Comparison of ENCODE assay signal across 8 cellular contexts in genomic region chr16:11224096-11224893, GRCh38. TPM values are rescaled to one million over a fixed set of nuclear protein-coding genes. Genes with fewer than 3 reads are reported as not detected.
DNase-seq lines count a peak whose midpoint lies in the region; ATAC-seq, FAIRE-seq and TF ChIP-seq lines count a peak whose summit lies in the region.

No MANE protein-coding gene starts in this region.

- peak overlapping the region in 1 of 2 donors; percentile 18 for H3K9ac ChIP-seq in duodenal mucosa (ENCODE audit: low read depth in 1 of 2, low read length in 2 of 2)

- WGBS in pancreas, 2 donors: 69 to 77% methylated on average over 24 of the region's 24 CpGs

- no peak for TF ChIP-seq POLR2A in vagina (IDR thresholded peaks at IDR 0.05)

- no peak overlapping the region for H3K4me3 ChIP-seq in duodenal mucosa (ENCODE audit: low read depth in 1 of 2, low read length in 2 of 2)
- no peak overlapping the region for H3K4me3 ChIP-seq in pancreas
- H3K4me3 ChIP-seq in vagina: no peak overlapping the region

- peaks cover 15 to 16% of the 10 kb centered on the region in 2 donors for H3K4me1 ChIP-seq in duodenal mucosa (ENCODE audit: control insufficient read depth in 1 of 2, insufficient read depth in 2 of 2, low read length in 2 of 2)
- no peaks in the 10 kb centered on the region for H3K4me1 ChIP-seq in pancreas
- peaks cover 17% of the 10 kb centered on the region for H3K4me1 ChIP-seq in vagina

- H3K9me3 ChIP-seq in duodenal mucosa (ENCODE audit: control insufficient read depth in 1 of 2, low read length in 2 of 2) (no peaks in the 10 kb centered on the region), pancreas (no peaks in the 10 kb centered on the region), vagina (no peaks in the 10 kb centered on the region)

- H3K27me3 ChIP-seq in duodenal mucosa (ENCODE audit: control insufficient read depth in 1 of 2, insufficient read depth in 2 of 2, low read length in 2 of 2) (no peaks in the 10 kb centered on the region), pancreas (no peaks in the 10 kb centered on the region), vagina (no peaks in the 10 kb centered on the region)

- no peak for FAIRE-seq in pancreas (lab: Jason Lieb, UNC)

- TF ChIP-seq CTCF in GM10266 (IDR thresholded peaks at IDR 0.05; ENCODE audit: control insufficient read depth, insufficient read depth, low read depth, missing control alignments) (no peak), pancreas (IDR thresholded peaks at IDR 0.05) (no peak), vagina (IDR thresholded peaks at IDR 0.05) (no peak)

- H3K36me3 ChIP-seq in duodenal mucosa (ENCODE audit: control insufficient read depth in 1 of 2, insufficient read depth in 2 of 2, low read length in 2 of 2) (no peaks in the 10 kb centered on the region), pancreas (no peaks in the 10 kb centered on the region), vagina (no peaks in the 10 kb centered on the region)

- DNase-seq in GM10266 (ENCODE audit: extremely low spot score) (peak; percentile 78), pancreas (no peak), vagina (ENCODE audit: extremely low spot score in 2 of 2) (no peak), cortex of kidney (lab: John Stamatoyannopoulos, UW) (no peak), NCI-H2171 treated with DMSO at 0.1 percent for 48 hours (lab: John Stamatoyannopoulos, UW) (no peak)
- peak; percentile 15 for DNase-seq in activated CD4-positive, CD25-positive, alpha-beta regulatory T cell treated with anti-CD3 and anti-CD28 coated beads, Interleukin-2, amount 50 U/mL, for 16 hours (ENCODE audit: low read depth, low spot score)

- peak; percentile 68 for ATAC-seq in HG03108 (IDR thresholded peaks at IDR 0.05; ENCODE audit: unreplicated experiment)
- peak in 3 of 4 donors; percentile 67 to 85 (median 78) for ATAC-seq in pancreas

- intact Hi-C loops in pancreas (cut with DNase I) (no loop called here), vagina (cut with DNase I) (no loop called here)

- H3K27ac ChIP-seq in duodenal mucosa (ENCODE audit: low read depth, low read length): peak overlapping the region; percentile 11
- H3K27ac ChIP-seq in pancreas: no peak overlapping the region
- peak overlapping the region; percentile 61 for H3K27ac ChIP-seq in vagina

RNA-seq across cellular contexts. Expression of gene SOCS1, which starts 31.7 kb away (rescaled TPM):
- total RNA-seq in pancreas (1 to 10 TPM; 1.3 to 7.9 (median 1.8) TPM), vagina (22.1 TPM)
- polyA plus RNA-seq in pancreas: 1 to 10 TPM; 4.6 to 5.7 TPM

RNA-seq across cellular contexts. Expression of gene TNP2, which starts 44.8 kb away (rescaled TPM):
- total RNA-seq in pancreas: not detected
- polyA plus RNA-seq in pancreas: not detected
- not detected for total RNA-seq in vagina

RNA-seq across cellular contexts. Expression of gene PRM3, which starts 49.1 kb away (rescaled TPM):
- total RNA-seq in pancreas (not detected), vagina (not detected)
- polyA plus RNA-seq in pancreas: not detected

RNA-seq across cellular contexts. Expression of gene PRM2, which starts 52.0 kb away (rescaled TPM):
- total RNA-seq in pancreas (not detected), vagina (not detected)
- not detected for polyA plus RNA-seq in pancreas

RNA-seq across cellular contexts. Expression of gene PRM1, which starts 56.8 kb away (rescaled TPM):
- total RNA-seq in pancreas (not detected), vagina (not detected)
- not detected for polyA plus RNA-seq in pancreas

Comparison
In these comparisons a context has a peak if more than half of its experiments do, and no peak if none do; other contexts are left out.
1. DNase-seq: peak in GM10266 (single experiment) and activated CD4-positive, CD25-positive, alpha-beta regulatory T cell treated with anti-CD3 and anti-CD28 coated beads, Interleukin-2, amount 50 U/mL, for 16 hours (single experiment); none in pancreas (0 of 6), vagina (0 of 2), cortex of kidney (single experiment) and NCI-H2171 treated with DMSO at 0.1 percent for 48 hours (single experiment).
2. H3K27ac ChIP-seq: peak in duodenal mucosa (single experiment) and vagina (single experiment); none in pancreas (0 of 4).